ENCODE assay signal across 1 cellular context in genomic region chr6:114989279-114989964, GRCh38.
TF ChIP-seq lines count a peak whose summit lies in the region.

No MANE protein-coding gene starts in this region.

TF ChIP-seq in GM12878, 131 proteins besides CTCF, POLR2A, EP300 and RAD21 (continued from another document and continues in another):
- TF ChIP-seq SPI1 (IDR thresholded peaks at IDR 0.05; ENCODE audit: borderline replicate concordance, insufficient read depth, low read depth, low read length), result no peak
- no peak for TF ChIP-seq PML (IDR thresholded peaks at IDR 0.05; ENCODE audit: low read length)
- TF ChIP-seq CEBPZ (IDR thresholded peaks at IDR 0.05; ENCODE audit: low read depth, low read length), result no peak
- no peak for TF ChIP-seq TAF1 (IDR thresholded peaks at IDR 0.05; ENCODE audit: borderline replicate concordance, low read depth, low read length)
- peak; percentile 44; the same call in 1 of the 2 replicates for TF ChIP-seq PKNOX1 (IDR thresholded peaks at IDR 0.05)
- TF ChIP-seq REST (IDR thresholded peaks at IDR 0.05; ENCODE audit: low read depth, low read length), result no peak
- TF ChIP-seq SMAD5 (IDR thresholded peaks at IDR 0.05; ENCODE audit: low read depth), result no peak
- TF ChIP-seq FOXK2 (IDR thresholded peaks at IDR 0.05), result no peak
- no peak for TF ChIP-seq ZNF24 (IDR thresholded peaks at IDR 0.05)
- TF ChIP-seq NRF1 (conservative IDR thresholded peaks at IDR 0.05; ENCODE audit: low read depth, low read length), result no peak
- no peak for TF ChIP-seq LARP7 (IDR thresholded peaks at IDR 0.05)
- TF ChIP-seq ZNF687 (IDR thresholded peaks at IDR 0.05), result no peak
- TF ChIP-seq CHD1 (IDR thresholded peaks at IDR 0.05; ENCODE audit: low read depth, low read length), result no peak
- TF ChIP-seq SMC3 (IDR thresholded peaks at IDR 0.05; ENCODE audit: borderline replicate concordance, low read length), result no peak
- TF ChIP-seq MLLT1 (IDR thresholded peaks at IDR 0.05), result peak; percentile 71; the same call in 1 of the 2 replicates
- peak; percentile 74 for TF ChIP-seq BCL11A (IDR thresholded peaks at IDR 0.05; ENCODE audit: low read depth, low read length)
- TF ChIP-seq CBX5 (IDR thresholded peaks at IDR 0.05; ENCODE audit: low read depth), result no peak
- no peak for TF ChIP-seq TBL1XR1 (IDR thresholded peaks at IDR 0.05; ENCODE audit: low read depth, low read length)
- no peak for TF ChIP-seq HDAC6 (IDR thresholded peaks at IDR 0.05; ENCODE audit: unreplicated experiment)
- no peak for TF ChIP-seq TARDBP (IDR thresholded peaks at IDR 0.05; ENCODE audit: borderline replicate concordance)
- TF ChIP-seq FOXM1 (IDR thresholded peaks at IDR 0.05; ENCODE audit: low read depth, low read length), result peak; percentile 54; the same call in 1 of the 2 replicates
- 0 out of 2 replicates have a peak, but pooled peaks have one; percentile 34 for TF ChIP-seq YY1 (IDR thresholded peaks at IDR 0.05; ENCODE audit: low read depth, low read length)
- no peak for TF ChIP-seq E4F1 (IDR thresholded peaks at IDR 0.05; ENCODE audit: borderline replicate concordance, partially characterized antibody)
- no peak for TF ChIP-seq NFYA (IDR thresholded peaks at IDR 0.05; ENCODE audit: borderline replicate concordance, low read depth, low read length)
- no peak for TF ChIP-seq SREBF1 (IDR thresholded peaks at IDR 0.05; ENCODE audit: low read length)
- TF ChIP-seq RCOR1 (conservative IDR thresholded peaks at IDR 0.05; ENCODE audit: low read depth, low read length), result no peak
- no peak for TF ChIP-seq E2F8 (IDR thresholded peaks at IDR 0.05; ENCODE audit: low read depth, partially characterized antibody)
- no peak for TF ChIP-seq BRCA1 (IDR thresholded peaks at IDR 0.05; ENCODE audit: low read depth, low read length)
- peak; percentile 97 for TF ChIP-seq RUNX3 (IDR thresholded peaks at IDR 0.05; ENCODE audit: low read length)
- TF ChIP-seq CEBPB (IDR thresholded peaks at IDR 0.05; ENCODE audit: borderline replicate concordance in 1 of 2, low read depth in 2 of 2, low read length in 2 of 2), result no peak
- no peak for TF ChIP-seq ZZZ3 (IDR thresholded peaks at IDR 0.05; ENCODE audit: control insufficient read depth, insufficient read length, low read depth)
- TF ChIP-seq ZBTB40 (IDR thresholded peaks at IDR 0.05; ENCODE audit: borderline replicate concordance), result no peak; the same call in 1 of the 2 replicates
- no peak for TF ChIP-seq IRF4 (IDR thresholded peaks at IDR 0.05; ENCODE audit: low read depth, low read length)
- no peak for TF ChIP-seq ZNF207 (IDR thresholded peaks at IDR 0.05; ENCODE audit: borderline replicate concordance)
